In genomic region chr9:127785023-127785932, GRCh38 we compare ENCODE assay signal across 1 cellular context.
A peak's percentile ranks its signal among the peaks of the same experiment; 100 is the strongest.
TF ChIP-seq lines count a peak whose summit lies in the region.

No MANE protein-coding gene starts in this region.

TF ChIP-seq in HepG2, 621 proteins besides CTCF, POLR2A, EP300 and RAD21 (continued from another document and continues in another):
- 0 out of 2 replicates have a peak, but pooled peaks have one; percentile 29 for TF ChIP-seq ZNF142 (CRISPR knock-in tag; IDR thresholded peaks at IDR 0.05)
- TF ChIP-seq HOXA3 (CRISPR knock-in tag; IDR thresholded peaks at IDR 0.05): no peak
- 0 out of 2 replicates have a peak, but pooled peaks have one; percentile 15 for TF ChIP-seq ELF3 (CRISPR knock-in tag; IDR thresholded peaks at IDR 0.05)
- no peak for TF ChIP-seq ZXDC (CRISPR knock-in tag; IDR thresholded peaks at IDR 0.05)
- no peak for TF ChIP-seq ZNF589 (CRISPR knock-in tag; conservative IDR thresholded peaks at IDR 0.05)
- TF ChIP-seq ZNF292 (CRISPR knock-in tag; IDR thresholded peaks at IDR 0.05; ENCODE audit: borderline replicate concordance, low read depth): no peak
- no peak for TF ChIP-seq MIXL1 (CRISPR knock-in tag; IDR thresholded peaks at IDR 0.05)
- TF ChIP-seq ZNF605 (CRISPR knock-in tag; IDR thresholded peaks at IDR 0.05): 0 out of 2 replicates have a peak, but pooled peaks have one; percentile 22
- no peak for TF ChIP-seq ZBTB14 (CRISPR knock-in tag; IDR thresholded peaks at IDR 0.05)
- no peak for TF ChIP-seq ZNF879 (CRISPR knock-in tag; IDR thresholded peaks at IDR 0.05)
- TF ChIP-seq EEA1 (CRISPR knock-in tag; IDR thresholded peaks at IDR 0.05; ENCODE audit: borderline replicate concordance): no peak
- no peak for TF ChIP-seq FOXO4 (CRISPR knock-in tag; conservative IDR thresholded peaks at IDR 0.05)
- TF ChIP-seq ZNF776 (CRISPR knock-in tag; IDR thresholded peaks at IDR 0.05): no peak
- TF ChIP-seq MYNN (CRISPR knock-in tag; IDR thresholded peaks at IDR 0.05; ENCODE audit: low read depth): no peak
- no peak for TF ChIP-seq RBFOX2 (IDR thresholded peaks at IDR 0.05; ENCODE audit: low read depth, low read length)
- TF ChIP-seq SNRNP70 (IDR thresholded peaks at IDR 0.05; ENCODE audit: low read depth, low read length): no peak
- no peak for TF ChIP-seq ZNF512B (CRISPR knock-in tag; IDR thresholded peaks at IDR 0.05; ENCODE audit: borderline replicate concordance)
- no peak for TF ChIP-seq ZNF546 (CRISPR knock-in tag; conservative IDR thresholded peaks at IDR 0.05)
- TF ChIP-seq ATF6 (CRISPR knock-in tag; conservative IDR thresholded peaks at IDR 0.05): no peak
- no peak for TF ChIP-seq FOXP4 (CRISPR knock-in tag; IDR thresholded peaks at IDR 0.05)
- TF ChIP-seq HES4 (CRISPR knock-in tag; IDR thresholded peaks at IDR 0.05; ENCODE audit: borderline replicate concordance): no peak
- peak; percentile 52 for TF ChIP-seq XRCC5 (optimal IDR thresholded peaks at IDR 0.05; ENCODE audit: low read length)
- TF ChIP-seq ATF3 (CRISPR knock-in tag; IDR thresholded peaks at IDR 0.05): no peak
- no peak for TF ChIP-seq GPBP1L1 (CRISPR knock-in tag; IDR thresholded peaks at IDR 0.05)
- no peak for TF ChIP-seq DMAP1 (CRISPR knock-in tag; IDR thresholded peaks at IDR 0.05)
- TF ChIP-seq ZNF850 (CRISPR knock-in tag; conservative IDR thresholded peaks at IDR 0.05): no peak
- TF ChIP-seq ZNF275 (CRISPR knock-in tag; IDR thresholded peaks at IDR 0.05; ENCODE audit: borderline replicate concordance): no peak
- no peak for TF ChIP-seq CENPT (CRISPR knock-in tag; IDR thresholded peaks at IDR 0.05; ENCODE audit: low read depth)
